Comparison of ENCODE assay signal across 24 cellular contexts in the genomic region with DNA sequence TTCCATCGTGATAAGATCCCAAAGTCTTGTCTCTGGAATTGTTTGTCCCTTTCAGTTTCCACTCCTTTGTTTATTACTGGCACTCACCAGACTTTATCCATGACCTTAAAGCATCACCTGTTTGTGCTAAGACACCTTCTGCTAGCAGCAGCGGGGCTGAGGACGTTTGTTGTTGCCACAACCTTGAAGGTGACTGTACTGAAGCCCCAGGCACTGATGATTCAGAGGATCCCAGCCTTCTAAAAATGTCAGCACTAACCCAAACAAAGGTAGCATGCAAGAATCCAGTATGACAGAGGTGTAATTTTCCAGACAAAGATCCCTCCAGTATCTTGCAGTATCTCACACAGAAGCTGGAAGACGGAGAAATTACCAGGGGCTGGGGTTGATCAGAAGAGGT. TPM values are rescaled to one million over a fixed set of nuclear protein-coding genes. Genes with fewer than 3 reads are reported as not detected.
"Had no signal": no experiment of that assay in that cellular context is flagged by ENCODE, and none has a peak within 500 bp of the region (broad histone marks: within the 10 kb centered on the region; RNA-seq: fewer than 3 reads in every experiment).

No MANE protein-coding gene starts in this region.

- H3K27ac ChIP-seq: dorsolateral prefrontal cortex, psoas muscle, right lobe of liver, testis, tibial nerve had no signal

- H3K27me3 ChIP-seq: right lobe of liver, testis, tibial nerve had no signal

- H3K4me1 ChIP-seq: psoas muscle, right lobe of liver, testis, tibial nerve had no signal

- H3K36me3 ChIP-seq: right lobe of liver, tibial nerve had no signal

- H3K4me3 ChIP-seq: dorsolateral prefrontal cortex, lung, psoas muscle, right lobe of liver, testis, tibial nerve had no signal

- H3K9me3 ChIP-seq: psoas muscle, right lobe of liver, testis, tibial nerve had no signal

- DNase-seq: cortex of kidney; dorsolateral prefrontal cortex; effector CD8-positive, alpha-beta T cell; immature natural killer cell; left colon; left ventricle myocardium superior; naive thymus-derived CD4-positive, alpha-beta T cell; nephron progenitor cell; psoas muscle; retina; right lobe of liver; stimulated activated CD4-positive, alpha-beta T cell treated with anti-CD3 and anti-CD28 coated beads, Interleukin-2, amount 100 ng/mL, for 24 hours; stimulated activated CD4-positive, alpha-beta T cell treated with anti-CD3 and anti-CD28 coated beads, Interleukin-4, amount 100 ng/mL, for 4 hours; stimulated activated naive B cell treated with anti-CD40 and anti-IgM and Interleukin-4, amounts not matched to agents 10 μg/mL and 1 μg/mL and 100 μg/mL, for 72 hours; stimulated activated naive CD8-positive, alpha-beta T cell treated with anti-CD3 and anti-CD28 coated beads, Interleukin-15, amount 100 ng/mL, for 72 hours; testis had no signal

- ATAC-seq: esophagus mucosa; left colon; left ventricle myocardium superior; naive thymus-derived CD4-positive, alpha-beta T cell; psoas muscle; right lobe of liver; stimulated activated naive B cell treated with anti-CD40 and anti-IgM and Interleukin-4, amounts not matched to agents 10 μg/mL and 1 μg/mL and 100 μg/mL, for 72 hours; stimulated activated naive CD8-positive, alpha-beta T cell treated with anti-CD3 and anti-CD28 coated beads, Interleukin-15, amount 100 ng/mL, for 72 hours had no signal

RNA-seq across cellular contexts. Expression of a gene that starts 35.6 kb away (rescaled TPM):
- total RNA-seq: esophagus mucosa; fibroblast of lung; kidney epithelial cell; left colon; left ventricle myocardium superior; mesenteric fat pad; naive thymus-derived CD4-positive, alpha-beta T cell; omental fat pad; psoas muscle; right lobe of liver; subcutaneous adipose tissue; tibial nerve had no signal
- polyA plus RNA-seq: fibroblast of lung; naive thymus-derived CD4-positive, alpha-beta T cell; psoas muscle had no signal
